ENCODE assay signal across 16 cellular contexts in the genomic region with DNA sequence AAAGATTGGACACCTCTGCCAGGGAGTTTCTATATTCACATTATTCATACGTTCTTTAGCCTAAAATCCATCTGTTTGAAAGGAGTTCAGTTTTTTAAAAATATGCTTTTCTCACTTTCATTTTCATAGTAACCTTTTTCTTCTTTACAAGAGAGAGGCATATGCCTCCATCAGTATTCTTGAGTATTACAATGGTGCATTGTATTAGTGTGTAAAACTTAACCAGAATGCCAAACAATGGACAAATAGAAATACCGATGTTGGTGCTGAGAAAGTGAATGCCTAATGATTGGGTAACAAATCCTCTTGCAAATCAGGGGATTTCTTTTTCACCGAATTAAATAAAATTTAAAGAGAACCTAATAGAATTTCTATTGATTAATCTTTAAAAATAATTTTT.
A peak's percentile ranks its signal among the peaks of the same experiment; 100 is the strongest.
DNase-seq lines count a peak whose midpoint lies in the region; TF ChIP-seq lines count a peak whose summit lies in the region.
"Had no signal": no experiment of that assay in that cellular context is flagged by ENCODE, and none has a peak within 500 bp of the region (broad histone marks: within the 10 kb centered on the region; RNA-seq: fewer than 3 reads in every experiment).

No MANE protein-coding gene starts in this region.

- H3K4me3 ChIP-seq in OCI-LY3 (ENCODE audit: low read length): no peak overlapping the region
- H3K4me3 ChIP-seq: BLaER1 treated with 17β-estradiol and CSF1 and Interleukin-3, amounts not matched to agents 10 nM and 100 nM; GM23338 had no signal

- H3K27me3 ChIP-seq in OCI-LY3 (ENCODE audit: low read depth, low read length): no peaks in the 10 kb centered on the region
- H3K27me3 ChIP-seq: BLaER1 treated with 17β-estradiol and CSF1 and Interleukin-3, amounts not matched to agents 10 nM and 100 nM had no signal

- H4K20me1 ChIP-seq in OCI-LY3 (ENCODE audit: insufficient read depth, low read length): no peaks in the 10 kb centered on the region
- H4K20me1 ChIP-seq: BLaER1 treated with 17β-estradiol and CSF1 and Interleukin-3, amounts not matched to agents 10 nM and 100 nM had no signal

- H2AFZ ChIP-seq in OCI-LY3 (ENCODE audit: low read depth, low read length): no peak overlapping the region
- H2AFZ ChIP-seq: GM23338 had no signal

- H3K27ac ChIP-seq in OCI-LY3 (ENCODE audit: low read length): no peak overlapping the region
- H3K27ac ChIP-seq: BLaER1 treated with 17β-estradiol and CSF1 and Interleukin-3, amounts not matched to agents 10 nM and 100 nM had no signal

- DNase-seq in Ammon's horn (ENCODE audit: low spot score): peak; percentile 45
- DNase-seq in globus pallidus (ENCODE audit: low spot score): peak; percentile 75
- peak; percentile 92 for DNase-seq in pons (ENCODE audit: low spot score)
- DNase-seq in NCI-H524 treated with DMSO at 0.1 percent for 48 hours (lab: John Stamatoyannopoulos, UW): no peak
- no peak for DNase-seq in GM19240 (ENCODE audit: insufficient read length, low spot score)
- no peak for DNase-seq in SIG-M5 treated with dmso at 0.1 percent for 504 hours (lab: John Stamatoyannopoulos, UW; ENCODE audit: unreplicated experiment)
- no peak for DNase-seq in SKM-1 (lab: John Stamatoyannopoulos, UW; ENCODE audit: unreplicated experiment)
- DNase-seq: 8988T; Calu3; CD8-positive, alpha-beta T cell; DMS79 treated with DMSO at 0.1 percent for 48 hours; GF-D8; HCEC 1CT had no signal

- H3K4me2 ChIP-seq in OCI-LY3 (ENCODE audit: low read length): peak overlapping the region; percentile 20; the same call in 1 of the 2 replicates
- H3K4me2 ChIP-seq: BLaER1 treated with 17β-estradiol and CSF1 and Interleukin-3, amounts not matched to agents 10 nM and 100 nM had no signal

- H3K36me3 ChIP-seq in OCI-LY3 (replicated peaks; ENCODE audit: low read depth, low read length): no peaks in the 10 kb centered on the region
- H3K36me3 ChIP-seq: BLaER1 treated with 17β-estradiol and CSF1 and Interleukin-3, amounts not matched to agents 10 nM and 100 nM had no signal

- no peak overlapping the region for H3K9ac ChIP-seq in OCI-LY3 (ENCODE audit: low read length)
- H3K9ac ChIP-seq: BLaER1 treated with 17β-estradiol and CSF1 and Interleukin-3, amounts not matched to agents 10 nM and 100 nM had no signal

- H3K4me1 ChIP-seq in OCI-LY3 (ENCODE audit: low read length): no peaks in the 10 kb centered on the region
- H3K4me1 ChIP-seq: BLaER1 treated with 17β-estradiol and CSF1 and Interleukin-3, amounts not matched to agents 10 nM and 100 nM had no signal

- H3K79me2 ChIP-seq in OCI-LY3 (ENCODE audit: low read length): no peaks in the 10 kb centered on the region

- no peak for TF ChIP-seq CTCF in OCI-LY3 (IDR thresholded peaks at IDR 0.05; ENCODE audit: low read depth, low read length)

- H3K9me3 ChIP-seq in OCI-LY3 (ENCODE audit: insufficient read depth, low read length): no peaks in the 10 kb centered on the region
- H3K9me3 ChIP-seq: BLaER1 treated with 17β-estradiol and CSF1 and Interleukin-3, amounts not matched to agents 10 nM and 100 nM had no signal

Comparison
In these comparisons a context has a peak if more than half of its experiments do, and no peak if none do; other contexts are left out.
1. DNase-seq: peak in Ammon's horn (single experiment), globus pallidus (single experiment) and pons (single experiment); none in NCI-H524 treated with DMSO at 0.1 percent for 48 hours (single experiment), GM19240 (single experiment), SIG-M5 treated with dmso at 0.1 percent for 504 hours (single experiment) and SKM-1 (single experiment).